ENCODE assay signal across 2 cellular contexts in the genomic region with DNA sequence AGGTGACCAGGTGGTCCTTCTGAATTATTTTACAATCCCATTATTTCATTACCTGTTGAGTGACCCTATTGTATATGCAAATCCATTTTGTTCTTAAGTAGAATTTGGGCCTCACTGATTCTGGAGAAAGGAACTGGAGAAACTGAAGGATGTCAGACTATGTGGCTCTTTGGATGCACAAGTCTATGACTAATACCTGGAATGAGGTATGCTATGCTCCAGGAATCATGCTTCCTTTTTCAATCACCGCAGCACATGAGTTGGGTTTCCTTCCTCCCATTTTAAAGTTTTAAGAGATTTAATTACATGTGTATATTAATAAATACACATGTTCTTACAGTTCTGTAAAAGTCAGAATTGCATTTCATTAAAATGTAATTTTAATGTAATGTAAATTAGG.
TF ChIP-seq lines count a peak whose summit lies in the region.

No MANE protein-coding gene starts in this region.

TF ChIP-seq in HepG2, 621 proteins besides CTCF, POLR2A, EP300 and RAD21:
- TF ChIP-seq, protein P1, sequence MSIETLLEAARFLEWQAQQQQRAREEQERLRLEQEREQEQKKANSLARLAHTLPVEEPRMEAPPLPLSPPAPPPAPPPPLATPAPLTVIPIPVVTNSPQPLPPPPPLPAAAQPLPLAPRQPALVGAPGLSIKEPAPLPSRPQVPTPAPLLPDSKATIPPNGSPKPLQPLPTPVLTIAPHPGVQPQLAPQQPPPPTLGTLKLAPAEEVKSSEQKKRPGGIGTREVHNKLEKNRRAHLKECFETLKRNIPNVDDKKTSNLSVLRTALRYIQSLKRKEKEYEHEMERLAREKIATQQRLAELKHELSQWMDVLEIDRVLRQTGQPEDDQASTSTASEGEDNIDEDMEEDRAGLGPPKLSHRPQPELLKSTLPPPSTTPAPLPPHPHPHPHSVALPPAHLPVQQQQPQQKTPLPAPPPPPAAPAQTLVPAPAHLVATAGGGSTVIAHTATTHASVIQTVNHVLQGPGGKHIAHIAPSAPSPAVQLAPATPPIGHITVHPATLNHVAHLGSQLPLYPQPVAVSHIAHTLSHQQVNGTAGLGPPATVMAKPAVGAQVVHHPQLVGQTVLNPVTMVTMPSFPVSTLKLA (IDR thresholded peaks at IDR 0.05) = 0 out of 2 replicates have a peak, but pooled peaks have one; percentile 6
- no peak for TF ChIP-seq BCL6 (CRISPR knock-in tag; IDR thresholded peaks at IDR 0.05)
- TF ChIP-seq ZNF644 (CRISPR knock-in tag; IDR thresholded peaks at IDR 0.05; ENCODE audit: low read depth) = no peak

TF ChIP-seq in WTC11, 78 proteins besides CTCF, POLR2A, EP300 and RAD21 (continued from another document):
- TF ChIP-seq, protein P2, sequence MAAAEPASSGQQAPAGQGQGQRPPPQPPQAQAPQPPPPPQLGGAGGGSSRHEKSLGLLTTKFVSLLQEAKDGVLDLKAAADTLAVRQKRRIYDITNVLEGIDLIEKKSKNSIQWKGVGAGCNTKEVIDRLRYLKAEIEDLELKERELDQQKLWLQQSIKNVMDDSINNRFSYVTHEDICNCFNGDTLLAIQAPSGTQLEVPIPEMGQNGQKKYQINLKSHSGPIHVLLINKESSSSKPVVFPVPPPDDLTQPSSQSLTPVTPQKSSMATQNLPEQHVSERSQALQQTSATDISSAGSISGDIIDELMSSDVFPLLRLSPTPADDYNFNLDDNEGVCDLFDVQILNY (CRISPR knock-in tag; IDR thresholded peaks at IDR 0.05) = no peak
- TF ChIP-seq TCF7 (CRISPR knock-in tag; IDR thresholded peaks at IDR 0.05; ENCODE audit: low read depth) (no peak), SMAD4 (CRISPR knock-in tag; IDR thresholded peaks at IDR 0.05) (no peak), FOXP1 (CRISPR knock-in tag; IDR thresholded peaks at IDR 0.05; ENCODE audit: borderline replicate concordance) (no peak), NFATC4 (CRISPR knock-in tag; IDR thresholded peaks at IDR 0.05) (no peak), TEAD4 (CRISPR knock-in tag; IDR thresholded peaks at IDR 0.05) (no peak), ZNF396 (CRISPR knock-in tag; IDR thresholded peaks at IDR 0.05; ENCODE audit: borderline replicate concordance) (no peak), ZNF263 (CRISPR knock-in tag; IDR thresholded peaks at IDR 0.05; ENCODE audit: low read depth) (no peak), FOXJ3 (CRISPR knock-in tag; IDR thresholded peaks at IDR 0.05; ENCODE audit: borderline replicate concordance) (no peak), NFE2L1 (CRISPR knock-in tag; IDR thresholded peaks at IDR 0.05) (no peak), GABPB1 (CRISPR knock-in tag; IDR thresholded peaks at IDR 0.05) (no peak), SOX15 (CRISPR knock-in tag; IDR thresholded peaks at IDR 0.05) (no peak)
- TF ChIP-seq, protein P3, sequence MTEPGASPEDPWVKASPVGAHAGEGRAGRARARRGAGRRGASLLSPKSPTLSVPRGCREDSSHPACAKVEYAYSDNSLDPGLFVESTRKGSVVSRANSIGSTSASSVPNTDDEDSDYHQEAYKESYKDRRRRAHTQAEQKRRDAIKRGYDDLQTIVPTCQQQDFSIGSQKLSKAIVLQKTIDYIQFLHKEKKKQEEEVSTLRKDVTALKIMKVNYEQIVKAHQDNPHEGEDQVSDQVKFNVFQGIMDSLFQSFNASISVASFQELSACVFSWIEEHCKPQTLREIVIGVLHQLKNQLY (CRISPR knock-in tag; IDR thresholded peaks at IDR 0.05) = no peak
- TF ChIP-seq, protein P4, sequence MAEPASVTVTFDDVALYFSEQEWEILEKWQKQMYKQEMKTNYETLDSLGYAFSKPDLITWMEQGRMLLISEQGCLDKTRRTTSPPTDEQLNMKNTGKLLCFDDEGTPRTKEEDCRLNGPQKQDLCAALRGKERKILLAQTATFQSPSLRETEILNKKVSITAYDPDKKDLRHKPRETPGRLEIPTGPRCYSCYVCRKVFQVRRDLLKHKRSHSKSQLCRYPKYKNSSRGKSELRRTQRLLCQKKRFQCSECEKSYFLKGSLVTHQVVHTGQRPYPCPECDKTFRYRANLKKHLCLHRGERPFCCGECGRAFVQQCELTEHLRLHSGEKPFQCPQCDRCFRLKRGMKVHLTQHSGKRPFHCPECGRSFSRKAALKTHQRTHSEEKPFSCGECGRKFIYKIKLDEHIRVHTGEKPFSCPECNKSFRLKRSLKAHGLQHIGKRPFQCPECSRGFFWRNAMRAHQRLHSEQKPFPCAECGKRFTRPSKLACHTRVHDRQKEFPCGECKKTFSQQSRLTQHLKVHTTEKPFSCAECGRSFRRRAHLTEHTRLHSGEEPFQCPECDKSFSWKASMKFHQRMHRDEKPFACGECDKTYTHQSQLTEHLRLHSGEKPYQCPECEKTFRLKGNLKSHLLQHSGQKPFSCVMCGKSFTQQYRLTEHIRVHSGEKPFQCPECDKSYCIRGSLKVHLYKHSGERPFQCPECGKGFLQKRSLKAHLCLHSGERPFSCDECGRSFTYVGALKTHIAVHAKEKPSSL (CRISPR knock-in tag; conservative IDR thresholded peaks at IDR 0.05) = no peak
